1 cellular context compared by ENCODE assay signal in the genomic region with DNA sequence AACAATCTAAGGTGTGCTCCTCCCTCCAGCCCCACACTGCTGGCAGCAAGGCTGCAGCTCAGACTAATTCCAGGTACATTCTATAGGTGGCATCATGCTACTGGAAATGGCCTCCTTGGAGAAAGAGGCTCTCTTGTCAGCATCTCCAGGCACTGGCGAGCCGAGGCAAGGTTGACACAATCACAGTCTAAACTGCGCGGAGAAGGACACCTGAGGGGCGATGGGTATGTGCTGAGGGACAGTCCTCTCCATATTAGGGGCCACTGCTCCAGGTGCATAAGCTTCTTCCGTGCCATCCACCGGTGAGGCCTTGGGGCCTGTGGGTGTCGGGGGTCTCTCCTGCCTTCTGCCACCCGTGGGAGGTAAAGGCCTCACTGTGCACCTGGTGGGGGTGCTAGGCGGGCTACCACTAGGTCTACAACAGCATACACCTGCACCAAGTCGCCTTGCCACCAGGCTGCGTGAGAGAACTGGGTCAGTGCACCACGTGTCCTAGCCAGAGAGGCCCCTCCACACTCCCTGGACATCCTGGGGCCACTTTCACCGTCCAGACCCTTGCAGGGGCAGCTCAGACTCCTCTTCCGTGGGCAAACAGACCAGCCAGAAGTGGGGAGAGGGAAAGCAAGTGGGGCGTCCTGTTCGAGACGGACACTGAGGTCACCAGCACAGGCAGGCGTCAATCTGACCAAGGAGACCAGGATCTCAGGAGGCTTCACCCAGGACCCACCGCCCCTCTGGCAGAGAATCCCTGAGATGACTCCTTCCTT.
TF ChIP-seq lines count a peak whose summit lies in the region.

No MANE protein-coding gene starts in this region.

TF ChIP-seq in A549, 52 proteins besides CTCF, POLR2A, EP300 and RAD21 (continued from another document):
- TF ChIP-seq FOSL2 (IDR thresholded peaks at IDR 0.05) = no peak
- no peak for TF ChIP-seq FOSL2 (CRISPR knock-in tag; IDR thresholded peaks at IDR 0.05)
- TF ChIP-seq PBX3 (IDR thresholded peaks at IDR 0.05) = no peak
- TF ChIP-seq MAFK (IDR thresholded peaks at IDR 0.05; ENCODE audit: partially characterized antibody) = no peak
- no peak for TF ChIP-seq RFX5 (IDR thresholded peaks at IDR 0.05)
- no peak for TF ChIP-seq ATOH8 (CRISPR knock-in tag; IDR thresholded peaks at IDR 0.05; ENCODE audit: low read depth)
- no peak for TF ChIP-seq JUNB (IDR thresholded peaks at IDR 0.05)
- no peak for TF ChIP-seq KDM1A (IDR thresholded peaks at IDR 0.05; ENCODE audit: low read depth)
- TF ChIP-seq CBX8 (IDR thresholded peaks at IDR 0.05) = no peak
- TF ChIP-seq ZC3H11A (IDR thresholded peaks at IDR 0.05) = no peak
- TF ChIP-seq USF2 (IDR thresholded peaks at IDR 0.05) = peak; percentile 22; the same call in 1 of the 2 replicates
- TF ChIP-seq RNF2 (IDR thresholded peaks at IDR 0.05; ENCODE audit: borderline replicate concordance, low read depth) = no peak
- no peak for TF ChIP-seq CHD4 (IDR thresholded peaks at IDR 0.05; ENCODE audit: borderline replicate concordance)
- TF ChIP-seq ESRRA (IDR thresholded peaks at IDR 0.05; ENCODE audit: borderline replicate concordance, low read length) = no peak
- no peak for TF ChIP-seq FOXS1 (CRISPR knock-in tag; IDR thresholded peaks at IDR 0.05)
- TF ChIP-seq EHF (CRISPR knock-in tag; IDR thresholded peaks at IDR 0.05) = no peak
- no peak for TF ChIP-seq SREBF2 (IDR thresholded peaks at IDR 0.05)
- TF ChIP-seq JUN (IDR thresholded peaks at IDR 0.05) = no peak
- TF ChIP-seq EHMT2 (IDR thresholded peaks at IDR 0.05; ENCODE audit: low read depth) = no peak
- no peak for TF ChIP-seq MAZ (IDR thresholded peaks at IDR 0.05; ENCODE audit: borderline replicate concordance, low read depth, low read length)
- TF ChIP-seq E2F6 (IDR thresholded peaks at IDR 0.05; ENCODE audit: borderline replicate concordance, low read depth) = no peak
- TF ChIP-seq SMC3 (IDR thresholded peaks at IDR 0.05) = peak; percentile 77
- TF ChIP-seq NR3C1 (IDR thresholded peaks at IDR 0.05) = no peak
- no peak for TF ChIP-seq ELK1 (IDR thresholded peaks at IDR 0.05; ENCODE audit: low read depth, low read length)
- TF ChIP-seq, protein P1, sequence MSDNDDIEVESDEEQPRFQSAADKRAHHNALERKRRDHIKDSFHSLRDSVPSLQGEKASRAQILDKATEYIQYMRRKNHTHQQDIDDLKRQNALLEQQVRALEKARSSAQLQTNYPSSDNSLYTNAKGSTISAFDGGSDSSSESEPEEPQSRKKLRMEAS (IDR thresholded peaks at IDR 0.05) = peak; percentile 24
